Comparison of ENCODE assay signal across 8 cellular contexts in the genomic region with DNA sequence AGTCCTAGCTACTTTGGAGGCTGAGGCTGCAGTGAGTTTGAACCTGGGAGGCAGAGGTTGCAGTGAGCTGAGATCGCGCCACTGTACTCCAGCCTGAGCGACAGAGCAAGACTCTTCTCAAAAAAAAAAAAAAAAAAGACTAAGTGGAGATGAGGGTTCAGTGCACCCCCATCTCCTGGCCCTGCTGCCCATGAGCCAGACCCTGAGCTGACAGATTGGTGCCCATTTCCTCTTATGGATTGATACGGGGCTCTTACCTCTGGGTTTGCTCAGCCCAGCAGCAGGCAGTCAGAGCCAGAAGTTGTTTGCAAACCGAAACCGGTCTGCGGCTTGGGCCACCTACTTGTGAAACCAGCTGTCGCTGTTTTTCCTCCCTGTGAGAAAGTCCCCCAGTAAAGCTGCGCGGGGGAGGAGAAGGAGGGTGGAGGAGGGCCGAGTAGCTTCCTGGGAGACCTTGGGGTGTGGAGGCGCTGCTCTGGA. TPM values are rescaled to one million over a fixed set of nuclear protein-coding genes. Genes with fewer than 3 reads are reported as not detected.
A peak's percentile ranks its signal among the peaks of the same experiment; 100 is the strongest.
DNase-seq lines count a peak whose midpoint lies in the region; ATAC-seq and TF ChIP-seq lines count a peak whose summit lies in the region.

No MANE protein-coding gene starts in this region.

- H3K36me3 Mint-ChIP-seq in CD14-positive monocyte: no peaks in the 10 kb centered on the region
- H3K36me3 Mint-ChIP-seq in activated T-helper 17 cell treated with anti-CD3 and anti-CD28 coated beads, Interleukin-2, amount 50 U/mL, for 72 hours (ENCODE audit: low read depth): no peaks in the 10 kb centered on the region
- H3K36me3 Mint-ChIP-seq in progenitor cell of endocrine pancreas (ENCODE audit: insufficient read depth): no peaks in the 10 kb centered on the region
- H3K36me3 Mint-ChIP-seq in type B pancreatic cell: no peaks in the 10 kb centered on the region

- peak overlapping the region; percentile 81 to 91 for H3K4me3 Mint-ChIP-seq in CD14-positive monocyte
- peak overlapping the region; percentile 70 for H3K4me3 Mint-ChIP-seq in activated T-helper 17 cell treated with anti-CD3 and anti-CD28 coated beads, Interleukin-2, amount 50 U/mL, for 72 hours
- no peak overlapping the region for H3K4me3 Mint-ChIP-seq in progenitor cell of endocrine pancreas (ENCODE audit: low read depth)
- no peak overlapping the region for H3K4me3 Mint-ChIP-seq in type B pancreatic cell

- H3K4me3 ChIP-seq in Peyer's patch: peak overlapping the region; percentile 18 to 40 (median 28)

- H3K9me3 Mint-ChIP-seq in CD14-positive monocyte: peaks cover 0 to 6% (median 4%) of the 10 kb centered on the region in 7 donors
- no peaks in the 10 kb centered on the region for H3K9me3 Mint-ChIP-seq in activated T-helper 17 cell treated with anti-CD3 and anti-CD28 coated beads, Interleukin-2, amount 50 U/mL, for 72 hours
- peaks cover 4% of the 10 kb centered on the region for H3K9me3 Mint-ChIP-seq in progenitor cell of endocrine pancreas (ENCODE audit: low read depth)
- no peaks in the 10 kb centered on the region for H3K9me3 Mint-ChIP-seq in type B pancreatic cell

- intact Hi-C loops in CD14-positive monocyte (cut with micrococcal nuclease) (no loop called here), head of caudate nucleus (cut with DNase I) (no loop called here)

- peak overlapping the region; percentile 48 to 78 (median 74) for H3K27ac ChIP-seq in Peyer's patch

- TF ChIP-seq CTCF in CD14-positive monocyte (IDR thresholded peaks at IDR 0.05) (no peak), Peyer's patch (IDR thresholded peaks at IDR 0.05) (no peak), progenitor cell of endocrine pancreas (IDR thresholded peaks at IDR 0.05; ENCODE audit: unreplicated experiment) (no peak), type B pancreatic cell (conservative IDR thresholded peaks at IDR 0.05) (no peak)

- no peaks in the 10 kb centered on the region for H3K36me3 ChIP-seq in Peyer's patch

- H3K27me3 ChIP-seq in Peyer's patch: no peaks in the 10 kb centered on the region

- no peaks in the 10 kb centered on the region for H3K9me3 ChIP-seq in Peyer's patch

- H3K27ac Mint-ChIP-seq in CD14-positive monocyte: peak overlapping the region; percentile 77 to 92 (median 86)
- H3K27ac Mint-ChIP-seq in activated T-helper 17 cell treated with anti-CD3 and anti-CD28 coated beads, Interleukin-2, amount 50 U/mL, for 72 hours: peak overlapping the region; percentile 77
- H3K27ac Mint-ChIP-seq in progenitor cell of endocrine pancreas: peak overlapping the region; percentile 76
- H3K27ac Mint-ChIP-seq in type B pancreatic cell: peak overlapping the region; percentile 84

- TF ChIP-seq POLR2A in Peyer's patch (IDR thresholded peaks at IDR 0.05): no peak

- H3K27me3 Mint-ChIP-seq in CD14-positive monocyte (ENCODE audit: low read depth in 3 of 3) (peaks cover 3 to 14% (median 7%) of the 10 kb centered on the region in 3 donors), progenitor cell of endocrine pancreas (peaks cover 32% of the 10 kb centered on the region), type B pancreatic cell (peaks cover 17% of the 10 kb centered on the region)
- no peaks in the 10 kb centered on the region for H3K27me3 Mint-ChIP-seq in activated T-helper 17 cell treated with anti-CD3 and anti-CD28 coated beads, Interleukin-2, amount 50 U/mL, for 72 hours

- peaks cover 0 to 19% (median 13%) of the 10 kb centered on the region in 4 donors for H3K4me1 ChIP-seq in Peyer's patch

- peak; percentile 88 for ATAC-seq in GM19372 (IDR thresholded peaks at IDR 0.05; ENCODE audit: low read depth, unreplicated experiment)
- peak; percentile 87 for ATAC-seq in HG03460 (IDR thresholded peaks at IDR 0.05; ENCODE audit: unreplicated experiment)
- ATAC-seq in activated T-helper 17 cell treated with anti-CD3 and anti-CD28 coated beads, Interleukin-2, amount 50 U/mL, for 72 hours (replicated peaks): peak; percentile 98

- DNase-seq in CD14-positive monocyte (ENCODE audit: low spot score): peak; percentile 83
- peak; percentile 73 to 95 (median 92) for DNase-seq in Peyer's patch
- peak in 39 of 42 donors; percentile 22 to 79 (median 56) for DNase-seq in head of caudate nucleus
- peak; percentile 28 for DNase-seq in progenitor cell of endocrine pancreas (ENCODE audit: low spot score, unreplicated experiment)
- DNase-seq in type B pancreatic cell (ENCODE audit: extremely low spot score, unreplicated experiment): no peak

- H3K4me1 Mint-ChIP-seq in CD14-positive monocyte (peaks cover 37% of the 10 kb centered on the region), progenitor cell of endocrine pancreas (ENCODE audit: low read depth) (peaks cover 4% of the 10 kb centered on the region), type B pancreatic cell (ENCODE audit: unreplicated experiment) (no peaks in the 10 kb centered on the region)
- H3K4me1 Mint-ChIP-seq in activated T-helper 17 cell treated with anti-CD3 and anti-CD28 coated beads, Interleukin-2, amount 50 U/mL, for 72 hours: peaks cover 15% of the 10 kb centered on the region

RNA-seq across cellular contexts. Expression of a gene that starts 36.9 kb away (rescaled TPM):
- 10 to 100 TPM; 13.8 to 23.9 TPM for polyA plus RNA-seq in CD14-positive monocyte
- total RNA-seq in Peyer's patch (10 to 100 TPM; 26.8 to 94.9 (median 29.4) TPM), progenitor cell of endocrine pancreas (3.3 and 4.3 TPM in 2 replicates), type B pancreatic cell (ENCODE audit: low replicate concordance) (2.8 and 6.3 TPM in 2 replicates)
- total RNA-seq in activated T-helper 17 cell treated with anti-CD3 and anti-CD28 coated beads, Interleukin-2, amount 50 U/mL, for 72 hours: 10 to 100 TPM; 32.0 to 98.0 TPM

RNA-seq across cellular contexts. Expression of a gene that starts 41.9 kb away (rescaled TPM):
- polyA plus RNA-seq in CD14-positive monocyte: 1 to 10 TPM; 7.8 to 7.9 TPM
- total RNA-seq in Peyer's patch (10 to 100 TPM in 1 of 4 donors, 1 to 10 TPM in 3; 1.2 to 19.0 (median 2.8) TPM), progenitor cell of endocrine pancreas (not detected in 2 replicates), type B pancreatic cell (ENCODE audit: low replicate concordance) (not detected in 2 replicates)
- 10 to 100 TPM; 28.6 to 54.5 TPM for total RNA-seq in activated T-helper 17 cell treated with anti-CD3 and anti-CD28 coated beads, Interleukin-2, amount 50 U/mL, for 72 hours

RNA-seq across cellular contexts. Expression of a gene that starts 52.7 kb away (rescaled TPM):
- 10 to 100 TPM in 1 of 2 donors, 1 to 10 TPM in 1; 6.8 to 12.4 TPM for polyA plus RNA-seq in CD14-positive monocyte
- total RNA-seq in Peyer's patch (10 to 100 TPM; 47.8 to 56.3 (median 52.0) TPM), progenitor cell of endocrine pancreas (10.7 and 11.1 TPM in 2 replicates), type B pancreatic cell (ENCODE audit: low replicate concordance) (11.0 and 14.1 TPM in 2 replicates)
- 10 to 100 TPM; 23.5 to 46.6 TPM for total RNA-seq in activated T-helper 17 cell treated with anti-CD3 and anti-CD28 coated beads, Interleukin-2, amount 50 U/mL, for 72 hours

Comparison
In these comparisons a context has a peak if more than half of its experiments do, and no peak if none do; other contexts are left out.
1. H3K4me3 Mint-ChIP-seq: peak in CD14-positive monocyte (2 of 2) and activated T-helper 17 cell treated with anti-CD3 and anti-CD28 coated beads, Interleukin-2, amount 50 U/mL, for 72 hours (single experiment); none in progenitor cell of endocrine pancreas (single experiment) and type B pancreatic cell (single experiment).
2. Peak in every context shown above with its lines, with median percentiles within 50 percentile points of each other: H3K27ac Mint-ChIP-seq and ATAC-seq.